ENCODE assay signal across 8 cellular contexts in the genomic region with DNA sequence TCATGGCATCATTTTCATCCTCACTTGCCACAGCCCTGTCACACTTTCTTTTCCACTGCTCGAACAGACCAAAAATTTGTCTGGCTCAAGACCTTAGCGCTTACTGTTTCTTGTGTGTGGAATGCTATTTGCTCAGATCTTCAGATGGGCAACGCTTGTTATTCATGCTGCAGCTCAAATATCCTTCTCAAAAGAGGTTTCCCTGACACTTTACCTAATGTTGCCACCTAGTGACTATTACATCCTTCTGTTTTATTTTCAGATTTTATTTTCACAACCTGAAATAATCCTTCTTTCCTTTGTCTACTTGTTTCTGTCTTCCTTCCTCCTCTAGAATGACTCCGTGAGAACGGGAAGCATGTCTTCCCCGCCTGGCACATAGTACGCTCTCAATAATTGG. TPM values are rescaled to one million over a fixed set of nuclear protein-coding genes. Genes with fewer than 3 reads are reported as not detected.
DNase-seq lines count a peak whose midpoint lies in the region; ATAC-seq, FAIRE-seq and TF ChIP-seq lines count a peak whose summit lies in the region.

No MANE protein-coding gene starts in this region.

- DNase-seq in A172 (ENCODE audit: low spot score) (peak; percentile 5), Daoy (ENCODE audit: low read depth) (peak; percentile 22), NCI-H446 treated with DMSO at 0.1 percent for 48 hours (lab: John Stamatoyannopoulos, UW) (peak; percentile 18), choroid plexus epithelial cell (ENCODE audit: low read depth) (peak; percentile 89), small intestine (peak; percentile 18), RPMI8226 (no peak)

- TF ChIP-seq CTCF in choroid plexus epithelial cell (conservative IDR thresholded peaks at IDR 0.05; ENCODE audit: low read depth, low read length), result peak; percentile 43

- H3K4me3 ChIP-seq in choroid plexus epithelial cell (ENCODE audit: low read depth, low read length), result no peak overlapping the region
- H3K4me3 ChIP-seq in small intestine (ENCODE audit: low read depth in 1 of 2, low read length in 2 of 2), result no peak overlapping the region

- no peaks in the 10 kb centered on the region for H3K36me3 ChIP-seq in small intestine (ENCODE audit: control insufficient read depth in 2 of 2, insufficient read depth in 2 of 2, low read length in 2 of 2)

- H3K9me3 ChIP-seq in small intestine (ENCODE audit: control insufficient read depth, low read depth), result no peaks in the 10 kb centered on the region

- H3K27me3 ChIP-seq in small intestine (ENCODE audit: control insufficient read depth in 2 of 2, insufficient read depth in 2 of 2, low read length in 2 of 2), result no peaks in the 10 kb centered on the region

- no peak overlapping the region for H3K27ac ChIP-seq in small intestine (ENCODE audit: low read depth in 1 of 2, low read length in 1 of 2)

- no peak for FAIRE-seq in small intestine (lab: Jason Lieb, UNC)

- H3K4me1 ChIP-seq in small intestine (ENCODE audit: control insufficient read depth in 2 of 2, insufficient read depth in 1 of 2, low read depth in 1 of 2, low read length in 1 of 2), result peaks cover 0 to 15% of the 10 kb centered on the region in 2 donors

- ATAC-seq in HG03097 (IDR thresholded peaks at IDR 0.05; ENCODE audit: low FRiP score, unreplicated experiment) (no peak), HG03139 (IDR thresholded peaks at IDR 0.05; ENCODE audit: unreplicated experiment) (no peak)

- WGBS in small intestine, 3 donors, result 54 to 69% (median 66%) methylated on average over 7 of the region's 7 CpGs

RNA-seq across cellular contexts. Expression of a gene that starts 5.6 kb away (rescaled TPM):
- 8.3 and 9.4 TPM in 2 replicates for total RNA-seq in A172 (2014; rRNA removed; shearing (Covaris generic))
- total RNA-seq in Daoy (2014; rRNA removed; shearing (Covaris generic)), result 11.5 TPM in 2 replicates
- polyA plus RNA-seq in small intestine, result 1 to 10 TPM; 3.8 to 5.0 (median 4.2) TPM
